29 cellular contexts compared by ENCODE assay signal in the genomic region with DNA sequence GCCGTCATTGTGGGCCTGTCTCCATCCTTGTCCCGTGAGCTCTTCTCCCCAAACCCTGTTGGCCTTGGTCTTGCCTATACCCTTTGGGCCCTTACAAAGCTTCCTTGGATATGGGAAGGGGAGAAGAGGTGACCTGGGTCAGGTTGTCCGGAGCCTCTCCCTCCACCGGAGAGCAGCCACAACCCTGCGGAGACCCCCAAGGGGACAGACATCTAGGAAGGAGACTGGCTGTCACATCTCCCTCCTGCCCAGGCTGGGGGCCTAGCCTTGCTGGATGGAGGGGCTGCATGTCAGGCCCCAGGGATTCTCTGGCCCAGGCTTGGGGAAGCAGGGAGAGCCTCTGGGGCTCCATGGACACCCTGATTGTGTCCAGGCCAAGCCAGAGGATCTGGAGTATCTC.
"Had no signal": no experiment of that assay in that cellular context is flagged by ENCODE, and none has a peak within 500 bp of the region (broad histone marks: within the 10 kb centered on the region; RNA-seq: fewer than 3 reads in every experiment).

No MANE protein-coding gene starts in this region.

- H3K36me3 Mint-ChIP-seq: activated naive CD8-positive, alpha-beta T cell had no signal

- ATAC-seq: activated CD4-positive, CD25-positive, alpha-beta regulatory T cell treated with anti-CD3 and anti-CD28 coated beads, Interleukin-2, amount 50 U/mL, for 24 hours; activated T-cell treated with anti-CD3 and anti-CD28 coated beads, Interleukin-2, amount 50 U/mL, for 72 hours; K562; Panc1 had no signal

- FAIRE-seq: astrocyte, K562 had no signal

- DNase-seq: activated CD4-positive, alpha-beta T cell treated with anti-CD3 and anti-CD28 coated beads for 4 hours; activated CD4-positive, alpha-beta T cell treated with anti-CD3 and anti-CD28 coated beads, Interleukin-2, amount 50 U/mL, for 4 hours; activated CD8-positive, alpha-beta memory T cell treated with anti-CD3 and anti-CD28 coated beads for 24 hours; activated gamma-delta T cell; activated naive CD4-positive, alpha-beta T cell treated with anti-CD3 and anti-CD28 coated beads for 36 hours; activated T-cell treated with anti-CD3 and anti-CD28 coated beads, Interleukin-2, amount 50 U/mL, for 72 hours; amygdala; brain microvascular endothelial cell; Karpas-422; MM.1S; NCI-H1105; NCI-H1436; NCI-H1694 treated with DMSO at 0.1 percent for 48 hours; NCI-H2029 treated with DMSO at 0.1 percent for 48 hours; NCI-H345; NCI-H510A; NCI-H526 treated with DMSO at 0.1 percent for 48 hours; NCI-H82; OCI-M1; RPMI8226; SHP77 had no signal

- H3K4me1 ChIP-seq: SJSA1 had no signal

- H3K9me3 Mint-ChIP-seq: activated naive CD4-positive, alpha-beta T cell treated with anti-CD3 and anti-CD28 coated beads for 36 hours; activated T-cell treated with anti-CD3 and anti-CD28 coated beads, Interleukin-2, amount 50 U/mL, for 72 hours; T-helper 1 cell treated with Interleukin-12 subunit alpha and Interleukin-12 subunit beta and Interleukin-4 antibody, amounts not matched to agents 30 μg/mL and 1 μg/mL, for 36 hours had no signal

- H3K4me3 ChIP-seq: cardiac muscle cell, K562, SJSA1 had no signal

- H3K27ac ChIP-seq: brain microvascular endothelial cell, cardiac muscle cell, SJSA1 had no signal

- H3K4me3 Mint-ChIP-seq: activated naive CD4-positive, alpha-beta T cell treated with anti-CD3 and anti-CD28 coated beads for 36 hours; activated naive CD8-positive, alpha-beta T cell; activated T-cell treated with anti-CD3 and anti-CD28 coated beads, Interleukin-2, amount 50 U/mL, for 72 hours; T-helper 1 cell treated with Interleukin-12 subunit alpha and Interleukin-12 subunit beta and Interleukin-4 antibody, amounts not matched to agents 30 μg/mL and 1 μg/mL, for 36 hours had no signal

- H3K27me3 Mint-ChIP-seq: activated naive CD8-positive, alpha-beta T cell had no signal

- H3K9me3 ChIP-seq: SJSA1 had no signal

- H3K27ac Mint-ChIP-seq: activated naive CD4-positive, alpha-beta T cell treated with anti-CD3 and anti-CD28 coated beads for 36 hours; activated naive CD8-positive, alpha-beta T cell; activated T-cell treated with anti-CD3 and anti-CD28 coated beads, Interleukin-2, amount 50 U/mL, for 72 hours; T-helper 1 cell treated with Interleukin-12 subunit alpha and Interleukin-12 subunit beta and Interleukin-4 antibody, amounts not matched to agents 30 μg/mL and 1 μg/mL, for 36 hours had no signal
